Comparison of ENCODE assay signal across 27 cellular contexts in genomic region chr5:108686676-108687075, GRCh38.
"Had no signal": no experiment of that assay in that cellular context is flagged by ENCODE, and none has a peak within 500 bp of the region (broad histone marks: within the 10 kb centered on the region; RNA-seq: fewer than 3 reads in every experiment).

No MANE protein-coding gene starts in this region.

- DNase-seq: activated CD4-positive, alpha-beta T cell treated with anti-CD3 and anti-CD28 coated beads for 1 hour; activated CD4-positive, alpha-beta T cell treated with anti-CD3 and anti-CD28 coated beads, Interleukin-2, amount 50 U/mL, for 1 hour; activated CD8-positive, alpha-beta T cell treated with anti-CD3 and anti-CD28 coated beads, Interleukin-2, amount 10 ng/mL, durations not matched to agents 7 days and 5 days; activated gamma-delta T cell; anterior cingulate cortex; brain microvascular endothelial cell; caudate nucleus; dermis blood vessel endothelial cell; effector CD8-positive, alpha-beta T cell; hypothalamus; immature natural killer cell; lower lobe of right lung; naive thymus-derived CD4-positive, alpha-beta T cell; stimulated activated CD4-positive, alpha-beta T cell treated with anti-CD3 and anti-CD28 coated beads, Interleukin-2, amount 100 ng/mL, for 48 hours; stimulated activated CD8-positive, alpha-beta memory T cell treated with anti-CD3 and anti-CD28 coated beads, Interleukin-4, amount 100 ng/mL, for 48 hours; stimulated activated naive CD4-positive, alpha-beta T cell; T-helper 2 cell; testis; trophoblast cell; WERI-Rb-1 had no signal

- H3K36me3 ChIP-seq: brain microvascular endothelial cell, lower lobe of right lung, vagina, WERI-Rb-1 had no signal

- H3K9me3 ChIP-seq: lower lobe of right lung, testis, vagina had no signal

- H3K4me3 ChIP-seq: lower lobe of right lung, testis, vagina had no signal

- H3K27me3 ChIP-seq: brain microvascular endothelial cell, testis, vagina had no signal

- H3K4me3 Mint-ChIP-seq: activated CD8-positive, alpha-beta T cell treated with anti-CD3 and anti-CD28 coated beads, Interleukin-2, amount 10 ng/mL, durations not matched to agents 7 days and 5 days; activated naive CD4-positive, alpha-beta T cell treated with anti-CD3 and anti-CD28 coated beads, Interleukin-2, amount 50 U/mL, for 24 hours; activated T-helper 1 cell treated with anti-CD3 and anti-CD28 coated beads, Interleukin-12 subunit alpha, Interleukin-12 subunit beta, Interleukin-2, Interleukin-4 antibody, amounts not matched to agents 30 ng/mL and 10 ng/mL and 1 ng/mL, durations not matched to agents 14 hours and 24 hours and 36 hours; immature natural killer cell; naive thymus-derived CD4-positive, alpha-beta T cell; neural crest cell had no signal

- H3K27me3 Mint-ChIP-seq: activated naive CD4-positive, alpha-beta T cell treated with anti-CD3 and anti-CD28 coated beads, Interleukin-2, amount 50 U/mL, for 24 hours had no signal

- H3K9me3 Mint-ChIP-seq: activated naive CD4-positive, alpha-beta T cell treated with anti-CD3 and anti-CD28 coated beads, Interleukin-2, amount 50 U/mL, for 24 hours; activated T-helper 1 cell treated with anti-CD3 and anti-CD28 coated beads, Interleukin-12 subunit alpha, Interleukin-12 subunit beta, Interleukin-2, Interleukin-4 antibody, amounts not matched to agents 30 ng/mL and 10 ng/mL and 1 ng/mL, durations not matched to agents 14 hours and 24 hours and 36 hours; immature natural killer cell; naive thymus-derived CD4-positive, alpha-beta T cell; neural crest cell had no signal

- ATAC-seq: activated CD8-positive, alpha-beta T cell treated with anti-CD3 and anti-CD28 coated beads, Interleukin-2, amount 10 ng/mL, durations not matched to agents 7 days and 5 days; left lobe of liver; naive thymus-derived CD4-positive, alpha-beta T cell had no signal

- H3K27ac ChIP-seq: brain microvascular endothelial cell, lower lobe of right lung, testis, vagina, WERI-Rb-1 had no signal

- H3K4me1 ChIP-seq: testis, vagina had no signal

- H3K27ac Mint-ChIP-seq: activated CD8-positive, alpha-beta T cell treated with anti-CD3 and anti-CD28 coated beads, Interleukin-2, amount 10 ng/mL, durations not matched to agents 7 days and 5 days; activated naive CD4-positive, alpha-beta T cell treated with anti-CD3 and anti-CD28 coated beads, Interleukin-2, amount 50 U/mL, for 24 hours; activated T-helper 1 cell treated with anti-CD3 and anti-CD28 coated beads, Interleukin-12 subunit alpha, Interleukin-12 subunit beta, Interleukin-2, Interleukin-4 antibody, amounts not matched to agents 30 ng/mL and 10 ng/mL and 1 ng/mL, durations not matched to agents 14 hours and 24 hours and 36 hours; naive thymus-derived CD4-positive, alpha-beta T cell; progenitor cell of endocrine pancreas had no signal

- FAIRE-seq: frontal cortex had no signal

- H3K36me3 Mint-ChIP-seq: activated naive CD4-positive, alpha-beta T cell treated with anti-CD3 and anti-CD28 coated beads, Interleukin-2, amount 50 U/mL, for 24 hours; immature natural killer cell; naive thymus-derived CD4-positive, alpha-beta T cell had no signal

- H3K4me1 Mint-ChIP-seq: activated naive CD4-positive, alpha-beta T cell treated with anti-CD3 and anti-CD28 coated beads, Interleukin-2, amount 50 U/mL, for 24 hours; naive thymus-derived CD4-positive, alpha-beta T cell had no signal
